Comparison of ENCODE assay signal across 1 cellular context in the genomic region with DNA sequence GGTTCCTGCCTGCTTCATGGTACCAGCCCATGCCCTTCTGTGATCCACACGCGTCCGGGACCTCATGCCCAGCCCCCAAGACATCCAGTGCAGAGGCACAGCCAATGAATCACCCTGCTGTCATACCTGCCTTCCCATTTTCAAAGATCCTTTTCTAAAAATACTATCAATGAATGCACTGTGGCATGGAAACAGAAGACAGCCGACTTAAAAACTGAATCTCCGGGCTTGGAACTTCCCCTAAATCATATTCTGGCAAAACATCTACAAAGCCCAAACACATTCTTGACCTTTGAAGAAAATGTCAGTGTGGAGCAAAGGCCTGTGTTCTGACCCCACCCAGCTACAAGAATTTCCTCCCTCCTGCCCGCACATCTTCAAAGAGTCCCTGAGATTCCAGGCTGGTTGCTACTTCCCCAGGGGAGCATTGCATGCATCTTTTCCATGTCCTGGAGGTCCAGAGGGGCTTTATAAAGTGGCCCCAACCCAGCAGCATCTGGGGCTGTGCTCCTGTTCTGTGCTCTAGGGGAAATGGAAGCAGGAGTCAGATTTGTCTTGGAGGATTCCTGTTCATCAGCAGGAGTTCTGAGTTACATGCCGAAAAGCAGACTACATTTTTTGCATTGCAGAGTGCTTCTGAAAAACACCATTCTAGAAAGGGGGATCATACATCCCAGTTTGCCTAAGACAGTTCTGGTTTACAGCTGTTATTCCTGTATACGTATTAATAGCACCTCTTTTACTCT.
A peak's percentile ranks its signal among the peaks of the same experiment; 100 is the strongest.
TF ChIP-seq lines count a peak whose summit lies in the region.

No MANE protein-coding gene starts in this region.

TF ChIP-seq in A549, 52 proteins besides CTCF, POLR2A, EP300 and RAD21 (continued from another document):
- TF ChIP-seq CBX2 (IDR thresholded peaks at IDR 0.05; ENCODE audit: borderline replicate concordance, low read depth) (no peak), FOSL2 (IDR thresholded peaks at IDR 0.05) (0 out of 2 replicates have a peak, but pooled peaks have one; percentile 10), FOSL2 (CRISPR knock-in tag; IDR thresholded peaks at IDR 0.05) (no peak; the same call in 1 of the 2 replicates), RCOR1 (IDR thresholded peaks at IDR 0.05; ENCODE audit: low read depth, low read length) (no peak), HOXA7 (CRISPR knock-in tag; IDR thresholded peaks at IDR 0.05) (no peak), FOXS1 (CRISPR knock-in tag; IDR thresholded peaks at IDR 0.05) (no peak), MAFK (IDR thresholded peaks at IDR 0.05; ENCODE audit: partially characterized antibody) (no peak), POLR2AphosphoS2 (conservative IDR thresholded peaks at IDR 0.05; ENCODE audit: low read length) (no peak), KDM5A (IDR thresholded peaks at IDR 0.05) (no peak), RNF2 (IDR thresholded peaks at IDR 0.05; ENCODE audit: borderline replicate concordance, low read depth) (no peak), NR3C1 (IDR thresholded peaks at IDR 0.05) (no peak), ZC3H11A (IDR thresholded peaks at IDR 0.05) (no peak), TP53 (CRISPR knock-in tag; IDR thresholded peaks at IDR 0.05) (no peak), NPAS2 (CRISPR knock-in tag; IDR thresholded peaks at IDR 0.05; ENCODE audit: borderline replicate concordance) (no peak)
- TF ChIP-seq, protein P1, sequence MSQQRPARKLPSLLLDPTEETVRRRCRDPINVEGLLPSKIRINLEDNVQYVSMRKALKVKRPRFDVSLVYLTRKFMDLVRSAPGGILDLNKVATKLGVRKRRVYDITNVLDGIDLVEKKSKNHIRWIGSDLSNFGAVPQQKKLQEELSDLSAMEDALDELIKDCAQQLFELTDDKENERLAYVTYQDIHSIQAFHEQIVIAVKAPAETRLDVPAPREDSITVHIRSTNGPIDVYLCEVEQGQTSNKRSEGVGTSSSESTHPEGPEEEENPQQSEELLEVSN (IDR thresholded peaks at IDR 0.05; ENCODE audit: borderline replicate concordance, low read depth): no peak
- TF ChIP-seq, protein P2, sequence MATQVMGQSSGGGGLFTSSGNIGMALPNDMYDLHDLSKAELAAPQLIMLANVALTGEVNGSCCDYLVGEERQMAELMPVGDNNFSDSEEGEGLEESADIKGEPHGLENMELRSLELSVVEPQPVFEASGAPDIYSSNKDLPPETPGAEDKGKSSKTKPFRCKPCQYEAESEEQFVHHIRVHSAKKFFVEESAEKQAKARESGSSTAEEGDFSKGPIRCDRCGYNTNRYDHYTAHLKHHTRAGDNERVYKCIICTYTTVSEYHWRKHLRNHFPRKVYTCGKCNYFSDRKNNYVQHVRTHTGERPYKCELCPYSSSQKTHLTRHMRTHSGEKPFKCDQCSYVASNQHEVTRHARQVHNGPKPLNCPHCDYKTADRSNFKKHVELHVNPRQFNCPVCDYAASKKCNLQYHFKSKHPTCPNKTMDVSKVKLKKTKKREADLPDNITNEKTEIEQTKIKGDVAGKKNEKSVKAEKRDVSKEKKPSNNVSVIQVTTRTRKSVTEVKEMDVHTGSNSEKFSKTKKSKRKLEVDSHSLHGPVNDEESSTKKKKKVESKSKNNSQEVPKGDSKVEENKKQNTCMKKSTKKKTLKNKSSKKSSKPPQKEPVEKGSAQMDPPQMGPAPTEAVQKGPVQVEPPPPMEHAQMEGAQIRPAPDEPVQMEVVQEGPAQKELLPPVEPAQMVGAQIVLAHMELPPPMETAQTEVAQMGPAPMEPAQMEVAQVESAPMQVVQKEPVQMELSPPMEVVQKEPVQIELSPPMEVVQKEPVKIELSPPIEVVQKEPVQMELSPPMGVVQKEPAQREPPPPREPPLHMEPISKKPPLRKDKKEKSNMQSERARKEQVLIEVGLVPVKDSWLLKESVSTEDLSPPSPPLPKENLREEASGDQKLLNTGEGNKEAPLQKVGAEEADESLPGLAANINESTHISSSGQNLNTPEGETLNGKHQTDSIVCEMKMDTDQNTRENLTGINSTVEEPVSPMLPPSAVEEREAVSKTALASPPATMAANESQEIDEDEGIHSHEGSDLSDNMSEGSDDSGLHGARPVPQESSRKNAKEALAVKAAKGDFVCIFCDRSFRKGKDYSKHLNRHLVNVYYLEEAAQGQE (IDR thresholded peaks at IDR 0.05): no peak
- TF ChIP-seq, protein P3, sequence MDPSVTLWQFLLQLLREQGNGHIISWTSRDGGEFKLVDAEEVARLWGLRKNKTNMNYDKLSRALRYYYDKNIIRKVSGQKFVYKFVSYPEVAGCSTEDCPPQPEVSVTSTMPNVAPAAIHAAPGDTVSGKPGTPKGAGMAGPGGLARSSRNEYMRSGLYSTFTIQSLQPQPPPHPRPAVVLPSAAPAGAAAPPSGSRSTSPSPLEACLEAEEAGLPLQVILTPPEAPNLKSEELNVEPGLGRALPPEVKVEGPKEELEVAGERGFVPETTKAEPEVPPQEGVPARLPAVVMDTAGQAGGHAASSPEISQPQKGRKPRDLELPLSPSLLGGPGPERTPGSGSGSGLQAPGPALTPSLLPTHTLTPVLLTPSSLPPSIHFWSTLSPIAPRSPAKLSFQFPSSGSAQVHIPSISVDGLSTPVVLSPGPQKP (IDR thresholded peaks at IDR 0.05; ENCODE audit: low read depth, low read length): no peak
